ENCODE assay signal across 27 cellular contexts in genomic region chr19:29702958-29703320, GRCh38.
"Had no signal": no experiment of that assay in that cellular context is flagged by ENCODE, and none has a peak within 500 bp of the region (broad histone marks: within the 10 kb centered on the region; RNA-seq: fewer than 3 reads in every experiment).

No MANE protein-coding gene starts in this region.

- H3K27me3 Mint-ChIP-seq: activated B cell treated with CpG ODN at 0.5 μM for 24 hours; activated CD4-positive, alpha-beta memory T cell treated with anti-CD3 and anti-CD28 coated beads for 36 hours; activated CD4-positive, alpha-beta T cell treated with anti-CD3 and anti-CD28 coated beads, Interleukin-2, amount 10 ng/mL, durations not matched to agents 24 days and 14 days; activated naive CD4-positive, alpha-beta T cell treated with anti-CD3 and anti-CD28 coated beads, Interleukin-2, amount 10 ng/mL, durations not matched to agents 7 days and 5 days; T-cell had no signal

- DNase-seq: activated B cell treated with CpG ODN at 0.5 μM for 24 hours; activated CD4-positive, alpha-beta memory T cell treated with anti-CD3 and anti-CD28 coated beads for 36 hours; activated CD4-positive, alpha-beta T cell treated with anti-CD3 and anti-CD28 coated beads for 1 hour; activated CD4-positive, alpha-beta T cell treated with anti-CD3 and anti-CD28 coated beads, Interleukin-2, amount 10 ng/mL, durations not matched to agents 24 days and 14 days; activated CD8-positive, alpha-beta memory T cell treated with anti-CD3 and anti-CD28 coated beads for 24 hours; activated gamma-delta T cell treated with Interleukin-2 at 50 U/mL for 16 hours; activated naive CD4-positive, alpha-beta T cell treated with anti-CD3 and anti-CD28 coated beads, Interleukin-2, amount 10 ng/mL, durations not matched to agents 7 days and 5 days; activated T-cell treated with anti-CD3 and anti-CD28 coated beads, Interleukin-2, amount 50 U/mL, for 48 hours; MG63; MV-4-11; NCI-H1092 treated with DMSO at 0.1 percent for 48 hours; NCI-H1417 treated with DMSO at 0.1 percent for 48 hours; NCI-H1694 treated with DMSO at 0.1 percent for 48 hours; NCI-H2029 treated with DMSO at 0.1 percent for 48 hours; NCI-H510A treated with DMSO at 0.1 percent for 48 hours; NCI-H69; NK-92 treated with Interleukin-12 subunit alpha and Interleukin-12 subunit beta, amount 100 ng/mL, for 24 hours; OCI-M1; RPMI8226; T-cell; T-helper 2 cell; T1000 had no signal

- H3K9ac ChIP-seq: KMS-11 had no signal

- H3K27me3 ChIP-seq: MG63 had no signal

- H3K27ac Mint-ChIP-seq: activated B cell treated with CpG ODN at 0.5 μM for 24 hours; activated naive CD4-positive, alpha-beta T cell treated with anti-CD3 and anti-CD28 coated beads, Interleukin-2, amount 10 ng/mL, durations not matched to agents 7 days and 5 days; T-cell had no signal

- H3K9me3 ChIP-seq: MG63 had no signal

- H3K4me3 ChIP-seq: MG63, SK-N-MC had no signal

- H3K4me3 Mint-ChIP-seq: activated B cell treated with CpG ODN at 0.5 μM for 24 hours; activated CD4-positive, alpha-beta memory T cell treated with anti-CD3 and anti-CD28 coated beads for 36 hours; activated CD4-positive, alpha-beta T cell treated with anti-CD3 and anti-CD28 coated beads, Interleukin-2, amount 10 ng/mL, durations not matched to agents 24 days and 14 days; activated naive CD4-positive, alpha-beta T cell treated with anti-CD3 and anti-CD28 coated beads, Interleukin-2, amount 10 ng/mL, durations not matched to agents 7 days and 5 days; T-cell had no signal

- ATAC-seq: Panc1, Right ventricle myocardium inferior, T-cell had no signal

- H3K9me3 Mint-ChIP-seq: activated B cell treated with CpG ODN at 0.5 μM for 24 hours; activated CD4-positive, alpha-beta memory T cell treated with anti-CD3 and anti-CD28 coated beads for 36 hours; activated CD4-positive, alpha-beta T cell treated with anti-CD3 and anti-CD28 coated beads, Interleukin-2, amount 10 ng/mL, durations not matched to agents 24 days and 14 days; activated naive CD4-positive, alpha-beta T cell treated with anti-CD3 and anti-CD28 coated beads, Interleukin-2, amount 10 ng/mL, durations not matched to agents 7 days and 5 days; activated T-helper 2 cell treated with anti-CD3 and anti-CD28 coated beads, Interferon-gamma antibody, Interleukin-2, Interleukin-4, amounts not matched to agents 10 μg/mL and 5 μg/mL and 100 μg/mL, durations not matched to agents 14 hours and 24 hours and 36 hours; T-cell had no signal

- H3K27ac ChIP-seq: KMS-11, SK-N-MC had no signal
